ENCODE assay signal across 9 cellular contexts in the genomic region with DNA sequence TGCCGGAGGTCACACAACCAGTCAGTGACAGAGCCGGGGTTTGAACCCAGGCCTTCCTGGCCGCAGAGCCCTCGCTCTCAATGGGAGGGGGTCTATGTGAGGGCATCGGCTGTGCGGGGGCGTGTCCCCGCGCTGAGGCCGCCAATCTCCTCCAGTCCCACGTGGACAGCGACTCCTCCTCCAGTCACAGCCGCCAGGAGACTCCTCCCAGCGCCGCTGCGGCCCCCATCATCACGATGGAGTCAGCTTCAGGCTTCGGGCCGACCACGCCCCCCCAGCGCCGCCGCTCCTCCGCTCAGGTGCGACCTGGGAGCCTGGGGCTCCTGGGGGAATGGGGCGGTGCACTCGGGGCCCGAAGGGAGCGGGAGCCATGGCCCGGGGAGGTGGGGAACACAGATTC. TPM values are rescaled to one million over a fixed set of nuclear protein-coding genes. Genes with fewer than 3 reads are reported as not detected.
DNase-seq lines count a peak whose midpoint lies in the region; ATAC-seq, FAIRE-seq and TF ChIP-seq lines count a peak whose summit lies in the region.
"Had no signal": no experiment of that assay in that cellular context is flagged by ENCODE, and none has a peak within 500 bp of the region (broad histone marks: within the 10 kb centered on the region; RNA-seq: fewer than 3 reads in every experiment).

No MANE protein-coding gene starts in this region.

- peaks cover 5% of the 10 kb centered on the region for H3K36me3 Mint-ChIP-seq in activated CD8-positive, alpha-beta T cell treated with anti-CD3 and anti-CD28 coated beads for 36 hours (ENCODE audit: low read depth)

- H3K9me3 Mint-ChIP-seq in activated CD8-positive, alpha-beta T cell treated with anti-CD3 and anti-CD28 coated beads for 36 hours, result no peaks in the 10 kb centered on the region

- H3K9me3 ChIP-seq in endothelial cell of umbilical vein (replicated peaks; ENCODE audit: control insufficient read depth, insufficient read depth, low read length) (no peaks in the 10 kb centered on the region), WERI-Rb-1 (ENCODE audit: severe bottlenecking) (no peaks in the 10 kb centered on the region)

- H3K27ac ChIP-seq in endothelial cell of umbilical vein (ENCODE audit: insufficient read depth, low read depth, low read length) (no peak overlapping the region), WERI-Rb-1 (no peak overlapping the region)
- H3K27ac ChIP-seq: KMS-11 had no signal

- H3K27ac Mint-ChIP-seq in activated CD8-positive, alpha-beta T cell treated with anti-CD3 and anti-CD28 coated beads for 36 hours, result peak overlapping the region; percentile 56

- dilution Hi-C loops in endothelial cell of umbilical vein (cut with MboI; ENCODE audit: extremely low pct_ligation_motif_present, low sequenced_read_pairs), result no loop called here

- DNase-seq in GM20000 (ENCODE audit: low spot score) (peak; percentile 86), endothelial cell of umbilical vein (ENCODE audit: low read depth, low spot score) (peak; percentile 13), ACHN (no peak), WERI-Rb-1 (no peak), cortex of kidney (lab: John Stamatoyannopoulos, UW) (no peak)
- peak; percentile 92 for DNase-seq in activated CD8-positive, alpha-beta T cell treated with anti-CD3 and anti-CD28 coated beads for 36 hours
- DNase-seq in stimulated activated CD4-positive, alpha-beta T cell treated with anti-CD3 and anti-CD28 coated beads, Interleukin-1b, Interleukin-23, amount 100 ng/mL, for 1 hour (ENCODE audit: low read depth in 2 of 2), result peak; percentile 19 to 51

- FAIRE-seq in endothelial cell of umbilical vein (lab: Jason Lieb, UNC), result no peak

- H4K20me1 ChIP-seq in endothelial cell of umbilical vein (replicated peaks; ENCODE audit: control insufficient read depth, extremely low read depth, insufficient read depth, low read length), result no peaks in the 10 kb centered on the region

- H3K9me1 ChIP-seq in endothelial cell of umbilical vein (replicated peaks; ENCODE audit: control insufficient read depth, extremely low read depth, insufficient read depth, low read length), result no peaks in the 10 kb centered on the region

- peak overlapping the region; percentile 71 for H3K4me3 Mint-ChIP-seq in activated CD8-positive, alpha-beta T cell treated with anti-CD3 and anti-CD28 coated beads for 36 hours

- H3K27me3 ChIP-seq in endothelial cell of umbilical vein (ENCODE audit: control insufficient read depth in 2 of 2, insufficient read depth in 2 of 2, low read length in 2 of 2) (no peaks in the 10 kb centered on the region), WERI-Rb-1 (ENCODE audit: insufficient read depth, low read depth, severe bottlenecking) (no peaks in the 10 kb centered on the region)

- H3K4me1 Mint-ChIP-seq in activated CD8-positive, alpha-beta T cell treated with anti-CD3 and anti-CD28 coated beads for 36 hours (ENCODE audit: low read depth), result peaks cover 20% of the 10 kb centered on the region

- no peak overlapping the region for H3K9ac ChIP-seq in endothelial cell of umbilical vein (replicated peaks; ENCODE audit: extremely low read depth, insufficient read depth, low read length)
- H3K9ac ChIP-seq: KMS-11 had no signal

- no peak overlapping the region for H3K4me3 ChIP-seq in endothelial cell of umbilical vein (replicated peaks in 1 of 3; ENCODE audit: insufficient read depth in 1 of 3, low read depth in 1 of 3, low read length in 3 of 3)
- no peak overlapping the region for H3K4me3 ChIP-seq in WERI-Rb-1 (ENCODE audit: low read depth, low read length)

- H3K36me3 ChIP-seq in endothelial cell of umbilical vein (ENCODE audit: control insufficient read depth in 2 of 2, extremely low read depth in 1 of 2, insufficient read depth in 2 of 2, low read length in 2 of 2) (peaks cover 0 to 5% of the 10 kb centered on the region in 2 experiments), WERI-Rb-1 (no peaks in the 10 kb centered on the region)

- H3K79me2 ChIP-seq in endothelial cell of umbilical vein (ENCODE audit: control insufficient read depth, insufficient read depth, low read length), result peaks cover 14% of the 10 kb centered on the region

- no TSS peak for BruUV-seq in endothelial cell of umbilical vein (replicated peaks; lab: Mats Ljungman, UMichigan)

- peaks cover 19% of the 10 kb centered on the region for H3K27me3 Mint-ChIP-seq in activated CD8-positive, alpha-beta T cell treated with anti-CD3 and anti-CD28 coated beads for 36 hours

- in situ Hi-C loops in ACHN (cut with HindIII; ENCODE audit: low pct_ligation_motif_present, low pct_unique_long_range_greater_than_20kb, low sequenced_read_pairs), result no loop called here

- POLR2A ChIA-PET in activated CD8-positive, alpha-beta T cell treated with anti-CD3 and anti-CD28 coated beads for 36 hours (lab: Charles Lee), result interaction anchor here (0.9 to 2.6 kb wide), 5 partner anchors 9 to 17 kb away, joined by 3 to 11 read pairs (median 7); no protein-coding TSS in a partner anchor
- POLR2A ChIA-PET in endothelial cell of umbilical vein (lab: Charles Lee), result no interaction called here

- intact Hi-C loops in activated CD8-positive, alpha-beta T cell treated with anti-CD3 and anti-CD28 coated beads for 36 hours (cut with micrococcal nuclease), result no loop called here
- intact Hi-C loops in endothelial cell of umbilical vein (cut with micrococcal nuclease), result no loop called here

- TF ChIP-seq POLR2A in endothelial cell of umbilical vein (IDR thresholded peaks at IDR 0.05; ENCODE audit: low read depth, low read length), result no peak

- CTCF ChIA-PET in activated CD8-positive, alpha-beta T cell treated with anti-CD3 and anti-CD28 coated beads for 36 hours (lab: Charles Lee), result interaction anchor here (1.1 to 2.8 kb wide), 3 partner anchors 8 to 20 kb away, joined by 3 to 21 read pairs (median 5); a partner anchor contains a TSS
- CTCF ChIA-PET in endothelial cell of umbilical vein (lab: Charles Lee), result interaction anchor here (1.6 kb wide), 1 partner anchor 8 kb away, joined by 18 read pairs; a partner anchor contains a TSS

- TF ChIP-seq CTCF in GM20000 (IDR thresholded peaks at IDR 0.05; ENCODE audit: extremely low read depth, missing control alignments) (no peak), endothelial cell of umbilical vein (IDR thresholded peaks at IDR 0.05; ENCODE audit: extremely low read depth in 1 of 2, insufficient read depth in 1 of 2, low read depth in 1 of 2, low read length in 2 of 2) (no peak), WERI-Rb-1 (IDR thresholded peaks at IDR 0.05; ENCODE audit: low read depth, low read length) (no peak)
- no peak for TF ChIP-seq CTCF in activated CD8-positive, alpha-beta T cell treated with anti-CD3 and anti-CD28 coated beads for 36 hours (IDR thresholded peaks at IDR 0.05)

- peak; percentile 87 for ATAC-seq in activated CD8-positive, alpha-beta T cell treated with anti-CD3 and anti-CD28 coated beads for 36 hours
- ATAC-seq in HG03025 (IDR thresholded peaks at IDR 0.05; ENCODE audit: low FRiP score, unreplicated experiment), result no peak

- no peak overlapping the region for H3K4me2 ChIP-seq in endothelial cell of umbilical vein (ENCODE audit: insufficient read depth, low read length)
- H3K4me2 ChIP-seq: KMS-11 had no signal

- peaks cover 13% of the 10 kb centered on the region for H3K4me1 ChIP-seq in endothelial cell of umbilical vein (ENCODE audit: control insufficient read depth, extremely low read depth, insufficient read depth, low read length)

- H2AFZ ChIP-seq in endothelial cell of umbilical vein (ENCODE audit: low read depth, low read length), result no peak overlapping the region

RNA-seq across cellular contexts. Expression of a gene that starts 6.0 kb away (rescaled TPM):
- 1 to 10 TPM in 1 of 2 experiments, under 1 TPM in 1; 0.69 to 1.5 TPM for total RNA-seq in activated CD8-positive, alpha-beta T cell treated with anti-CD3 and anti-CD28 coated beads for 36 hours
- 13.5 and 15.7 TPM in 2 replicates for total RNA-seq in endothelial cell of umbilical vein
- 5.7 and 7.0 TPM in 2 replicates for polyA plus RNA-seq in endothelial cell of umbilical vein
- 5.0 and 6.1 TPM in 2 replicates for polyA plus RNA-seq in endothelial cell of umbilical vein (2011; cell fraction: cytosol; rRNA removed)
- polyA plus RNA-seq in endothelial cell of umbilical vein (2011; cell fraction: nucleus; rRNA removed), result 20.2 and 21.0 TPM in 2 replicates
- 13.2 and 15.7 TPM in 2 replicates for polyA plus RNA-seq in endothelial cell of umbilical vein (2012)
- polyA minus RNA-seq in endothelial cell of umbilical vein, result 5.6 and 7.1 TPM in 2 replicates
- 0.20 TPM for polyA minus RNA-seq in endothelial cell of umbilical vein (2011; cell fraction: cytosol; rRNA and poly(A)+ RNA removed)
- polyA minus RNA-seq in endothelial cell of umbilical vein (2011; cell fraction: nucleus; rRNA and poly(A)+ RNA removed), result 11.7 and 12.0 TPM in 2 replicates

RNA-seq across cellular contexts. Expression of a gene that starts 6.7 kb away (rescaled TPM):
- total RNA-seq in activated CD8-positive, alpha-beta T cell treated with anti-CD3 and anti-CD28 coated beads for 36 hours, result not detected
- 0.88 and 1.5 TPM in 2 replicates for total RNA-seq in endothelial cell of umbilical vein
- polyA plus RNA-seq in endothelial cell of umbilical vein, result 0.39 and 0.73 TPM in 2 replicates
- polyA plus RNA-seq in endothelial cell of umbilical vein (2011; cell fraction: cytosol; rRNA removed), result 0.17 and 0.25 TPM in 2 replicates
- polyA plus RNA-seq in endothelial cell of umbilical vein (2011; cell fraction: nucleus; rRNA removed), result 0.32 and 0.36 TPM in 2 replicates
- 1.8 and 1.9 TPM in 2 replicates for polyA plus RNA-seq in endothelial cell of umbilical vein (2012)
- polyA minus RNA-seq in endothelial cell of umbilical vein, result not detected in 2 replicates
- not detected for polyA minus RNA-seq in endothelial cell of umbilical vein (2011; cell fraction: cytosol; rRNA and poly(A)+ RNA removed)
- polyA minus RNA-seq in endothelial cell of umbilical vein (2011; cell fraction: nucleus; rRNA and poly(A)+ RNA removed), result 0.29 TPM in 1 of 2 replicates, not detected in the other

RNA-seq across cellular contexts. Expression of a gene that starts 8.4 kb away (rescaled TPM):
- total RNA-seq in activated CD8-positive, alpha-beta T cell treated with anti-CD3 and anti-CD28 coated beads for 36 hours, result 10 to 100 TPM; 11.7 to 12.5 TPM
- total RNA-seq in endothelial cell of umbilical vein, result 13.0 and 15.4 TPM in 2 replicates
- polyA plus RNA-seq in endothelial cell of umbilical vein, result 12.6 and 16.5 TPM in 2 replicates
- polyA plus RNA-seq in endothelial cell of umbilical vein (2011; cell fraction: cytosol; rRNA removed), result 6.0 and 11.0 TPM in 2 replicates
- polyA plus RNA-seq in endothelial cell of umbilical vein (2011; cell fraction: nucleus; rRNA removed), result 22.4 and 24.8 TPM in 2 replicates
- 10.0 and 11.3 TPM in 2 replicates for polyA plus RNA-seq in endothelial cell of umbilical vein (2012)
- 2.5 and 4.1 TPM in 2 replicates for polyA minus RNA-seq in endothelial cell of umbilical vein
- polyA minus RNA-seq in endothelial cell of umbilical vein (2011; cell fraction: cytosol; rRNA and poly(A)+ RNA removed), result 5.7 TPM
- 3.5 and 5.0 TPM in 2 replicates for polyA minus RNA-seq in endothelial cell of umbilical vein (2011; cell fraction: nucleus; rRNA and poly(A)+ RNA removed)

RNA-seq across cellular contexts. Expression of a gene that starts 20.1 kb away (rescaled TPM):
- total RNA-seq in activated CD8-positive, alpha-beta T cell treated with anti-CD3 and anti-CD28 coated beads for 36 hours, result 100 to 1,000 TPM; 178 to 191 TPM
- total RNA-seq in endothelial cell of umbilical vein, result 203 and 215 TPM in 2 replicates
- polyA plus RNA-seq in endothelial cell of umbilical vein, result 543 and 714 TPM in 2 replicates
- 460 and 462 TPM in 2 replicates for polyA plus RNA-seq in endothelial cell of umbilical vein (2011; cell fraction: cytosol; rRNA removed)
- 162 and 183 TPM in 2 replicates for polyA plus RNA-seq in endothelial cell of umbilical vein (2011; cell fraction: nucleus; rRNA removed)
- 245 and 272 TPM in 2 replicates for polyA plus RNA-seq in endothelial cell of umbilical vein (2012)
- 310 and 321 TPM in 2 replicates for polyA minus RNA-seq in endothelial cell of umbilical vein
- polyA minus RNA-seq in endothelial cell of umbilical vein (2011; cell fraction: cytosol; rRNA and poly(A)+ RNA removed), result 81.4 TPM
- polyA minus RNA-seq in endothelial cell of umbilical vein (2011; cell fraction: nucleus; rRNA and poly(A)+ RNA removed), result 52.3 and 55.7 TPM in 2 replicates

RNA-seq across cellular contexts. Expression of a gene that starts 31.5 kb away (rescaled TPM):
- total RNA-seq in activated CD8-positive, alpha-beta T cell treated with anti-CD3 and anti-CD28 coated beads for 36 hours, result 1 to 10 TPM; 1.4 to 1.8 TPM
- total RNA-seq in endothelial cell of umbilical vein, result not detected in 2 replicates
- polyA plus RNA-seq in endothelial cell of umbilical vein, result not detected in 2 replicates
- not detected in 2 replicates for polyA plus RNA-seq in endothelial cell of umbilical vein (2011; cell fraction: cytosol; rRNA removed)
- polyA plus RNA-seq in endothelial cell of umbilical vein (2011; cell fraction: nucleus; rRNA removed), result not detected in 2 replicates
- not detected in 2 replicates for polyA plus RNA-seq in endothelial cell of umbilical vein (2012)
- 0.46 and 0.91 TPM in 2 replicates for polyA minus RNA-seq in endothelial cell of umbilical vein
- not detected for polyA minus RNA-seq in endothelial cell of umbilical vein (2011; cell fraction: cytosol; rRNA and poly(A)+ RNA removed)
- polyA minus RNA-seq in endothelial cell of umbilical vein (2011; cell fraction: nucleus; rRNA and poly(A)+ RNA removed), result not detected in 2 replicates

Comparison
In these comparisons a context has a peak if more than half of its experiments do, and no peak if none do; other contexts are left out.
1. DNase-seq: peak in GM20000 (single experiment), activated CD8-positive, alpha-beta T cell treated with anti-CD3 and anti-CD28 coated beads for 36 hours (single experiment), endothelial cell of umbilical vein (single experiment) and stimulated activated CD4-positive, alpha-beta T cell treated with anti-CD3 and anti-CD28 coated beads, Interleukin-1b, Interleukin-23, amount 100 ng/mL, for 1 hour (2 of 2); none in ACHN (single experiment), WERI-Rb-1 (single experiment) and cortex of kidney (single experiment).